In genomic region chr16:29273298-29273907, GRCh38 we compare ENCODE assay signal across 8 cellular contexts.
DNase-seq lines count a peak whose midpoint lies in the region; ATAC-seq and TF ChIP-seq lines count a peak whose summit lies in the region.
"Not testable (repeated sequence)": the region's sequence is repeated elsewhere in the genome, so short reads cannot be mapped to it uniquely, and the experiment has no call there.

No MANE protein-coding gene starts in this region.

- peaks cover 29% of the 10 kb centered on the region for H3F3A ChIP-seq in PC-9 (ENCODE audit: insufficient read depth, low read depth)

- not testable (repeated sequence) for H3K27ac Mint-ChIP-seq in HFFc6; natural killer cell treated with Interleukin-12 subunit alpha and Interleukin-12 subunit beta and Interleukin-15 and Interleukin-18, amount 100 ng/mL, for 72 hours

- H3K4me2 ChIP-seq in PC-9, result peak overlapping the region; percentile 51; the same call in 1 of the 2 replicates
- not testable (repeated sequence) for H3K4me2 ChIP-seq in mammary epithelial cell (ENCODE audit: insufficient read depth, low read depth, low read length)

- H3K4me1 ChIP-seq in PC-9 (replicated peaks; ENCODE audit: insufficient read depth) (peaks cover 35% of the 10 kb centered on the region), mammary epithelial cell (ENCODE audit: insufficient read depth, low read length) (peaks cover 30% of the 10 kb centered on the region)
- H3K4me1 ChIP-seq in right atrium auricular region; subcutaneous abdominal adipose tissue (ENCODE audit: control insufficient read depth in 5 of 5, insufficient read depth in 5 of 5, low read length in 5 of 5): not testable (repeated sequence)

- not testable (repeated sequence) for H2AFZ ChIP-seq in PC-9; mammary epithelial cell (ENCODE audit: low read depth, low read length)

- CTCF ChIA-PET in PC-9 (lab: Charles Lee); mammary epithelial cell (lab: Charles Lee; ENCODE audit: low non-redundant PET): not testable (repeated sequence)

- not testable (repeated sequence) for H3K36me3 ChIP-seq in PC-9 (ENCODE audit: low read depth); mammary epithelial cell (ENCODE audit: insufficient read depth, low read length); right atrium auricular region; subcutaneous abdominal adipose tissue (ENCODE audit: control insufficient read depth in 5 of 5, insufficient read depth in 5 of 5, low read length in 5 of 5)

- H3K79me2 ChIP-seq in PC-9 (ENCODE audit: low read depth); mammary epithelial cell (ENCODE audit: insufficient read depth, low read length): not testable (repeated sequence)

- in situ Hi-C loops in ACHN (cut with HindIII; ENCODE audit: low pct_ligation_motif_present, low pct_unique_long_range_greater_than_20kb, low sequenced_read_pairs); mammary epithelial cell (cut with MboI; ENCODE audit: low sequenced_read_pairs in 2 of 2): not testable (repeated sequence)

- H3K4me3 Mint-ChIP-seq in HFFc6; activated T-cell treated with anti-CD3 and anti-CD28 coated beads, Interleukin-2, amount 50 U/mL, for 4 hours; natural killer cell treated with Interleukin-12 subunit alpha and Interleukin-12 subunit beta and Interleukin-15 and Interleukin-18, amount 100 ng/mL, for 72 hours: not testable (repeated sequence)

- intact Hi-C loops in PC-9 (cut with micrococcal nuclease; ENCODE audit: unreplicated experiment); mammary epithelial cell (cut with micrococcal nuclease): not testable (repeated sequence)

- POLR2A ChIA-PET in PC-9 (lab: Charles Lee; ENCODE audit: unreplicated experiment), result not testable (repeated sequence)

- H3K9ac ChIP-seq in mammary epithelial cell (ENCODE audit: insufficient read depth, low read length); subcutaneous abdominal adipose tissue (ENCODE audit: low read length in 5 of 5): not testable (repeated sequence)

- not testable (repeated sequence) for H3K4me3 ChIP-seq in PC-9; mammary epithelial cell (replicated peaks in 1 of 3; ENCODE audit: insufficient read depth in 1 of 3, low read depth in 2 of 3, low read length in 3 of 3); right atrium auricular region; subcutaneous abdominal adipose tissue (ENCODE audit: low read depth in 1 of 5, low read length in 5 of 5)

- H3K36me3 Mint-ChIP-seq in HFFc6 (ENCODE audit: low read depth); activated T-cell treated with anti-CD3 and anti-CD28 coated beads, Interleukin-2, amount 50 U/mL, for 4 hours (ENCODE audit: insufficient read depth); natural killer cell treated with Interleukin-12 subunit alpha and Interleukin-12 subunit beta and Interleukin-15 and Interleukin-18, amount 100 ng/mL, for 72 hours: not testable (repeated sequence)

- H3K27me3 ChIP-seq in PC-9 (ENCODE audit: insufficient read depth, low read depth); mammary epithelial cell (ENCODE audit: insufficient read depth, low read length); right atrium auricular region; subcutaneous abdominal adipose tissue (ENCODE audit: control insufficient read depth in 5 of 5, insufficient read depth in 4 of 5, low read length in 5 of 5): not testable (repeated sequence)

- peak; percentile 87 to 91 for ATAC-seq in activated T-cell treated with anti-CD3 and anti-CD28 coated beads, Interleukin-2, amount 50 U/mL, for 4 hours
- ATAC-seq in natural killer cell treated with Interleukin-12 subunit alpha and Interleukin-12 subunit beta and Interleukin-15 and Interleukin-18, amount 100 ng/mL, for 72 hours, result peak; percentile 63 to 86

- not testable (repeated sequence) for H3K27me3 Mint-ChIP-seq in HFFc6 (ENCODE audit: insufficient read depth); activated T-cell treated with anti-CD3 and anti-CD28 coated beads, Interleukin-2, amount 50 U/mL, for 4 hours (ENCODE audit: low read depth); natural killer cell treated with Interleukin-12 subunit alpha and Interleukin-12 subunit beta and Interleukin-15 and Interleukin-18, amount 100 ng/mL, for 72 hours

- H3K9me2 ChIP-seq in PC-9 (ENCODE audit: insufficient read depth), result not testable (repeated sequence)

- H4K20me1 ChIP-seq in PC-9 (ENCODE audit: insufficient read depth); mammary epithelial cell (ENCODE audit: insufficient read depth, low read length): not testable (repeated sequence)

- DNase-seq in ACHN (peak; percentile 33), HFFc6 (peak; percentile 69), PC-9 (peak in 1 of 2 experiments; percentile 51), mammary epithelial cell (peak; percentile 71)
- not testable (repeated sequence) for DNase-seq in activated T-cell treated with anti-CD3 and anti-CD28 coated beads, Interleukin-2, amount 50 U/mL, for 4 hours; right atrium auricular region (ENCODE audit: low spot score); natural killer cell treated with Interleukin-12 subunit alpha and Interleukin-12 subunit beta and Interleukin-15 and Interleukin-18, amount 100 ng/mL, for 72 hours (ENCODE audit: low spot score)

- BruUV-seq in PC-9 (replicated peaks; lab: Mats Ljungman, UMichigan); mammary epithelial cell (replicated peaks; lab: Mats Ljungman, UMichigan): not testable (repeated sequence)

- H3K9me3 ChIP-seq in PC-9 (ENCODE audit: insufficient read depth, low read depth); mammary epithelial cell (replicated peaks; ENCODE audit: insufficient read depth, low read length); right atrium auricular region; subcutaneous abdominal adipose tissue (ENCODE audit: control insufficient read depth in 5 of 5, low read length in 5 of 5): not testable (repeated sequence)

- H3K9me3 Mint-ChIP-seq in HFFc6; activated T-cell treated with anti-CD3 and anti-CD28 coated beads, Interleukin-2, amount 50 U/mL, for 4 hours; natural killer cell treated with Interleukin-12 subunit alpha and Interleukin-12 subunit beta and Interleukin-15 and Interleukin-18, amount 100 ng/mL, for 72 hours: not testable (repeated sequence)

- H3K27ac ChIP-seq in PC-9, result peak overlapping the region; percentile 92
- not testable (repeated sequence) for H3K27ac ChIP-seq in mammary epithelial cell (ENCODE audit: insufficient read depth, low read depth, low read length)
- peak overlapping the region; percentile 46 to 61 for H3K27ac ChIP-seq in right atrium auricular region
- peak overlapping the region; percentile 35 for H3K27ac ChIP-seq in subcutaneous abdominal adipose tissue (ENCODE audit: low read depth, low read length)

- TF ChIP-seq CTCF in HFFc6 (IDR thresholded peaks at IDR 0.05); PC-9 (conservative IDR thresholded peaks at IDR 0.05); mammary epithelial cell (conservative IDR thresholded peaks at IDR 0.05 in 1 of 2, IDR thresholded peaks at IDR 0.05 in 1 of 2; ENCODE audit: extremely low read depth in 1 of 2, insufficient read depth in 1 of 2, low read depth in 1 of 2, low read length in 2 of 2); right atrium auricular region (IDR thresholded peaks at IDR 0.05): not testable (repeated sequence)

- 97% methylated on average over 5 of the region's 5 CpGs for WGBS in mammary epithelial cell (ENCODE audit: low coverage, missing lambda C conversion rate)

- dilution Hi-C loops in mammary epithelial cell (cut with HindIII; ENCODE audit: low sequenced_read_pairs), result not testable (repeated sequence)

- peaks cover 24% of the 10 kb centered on the region for H3K4me1 Mint-ChIP-seq in HFFc6 (ENCODE audit: low read depth)
- H3K4me1 Mint-ChIP-seq in activated T-cell treated with anti-CD3 and anti-CD28 coated beads, Interleukin-2, amount 50 U/mL, for 4 hours (ENCODE audit: low read depth); natural killer cell treated with Interleukin-12 subunit alpha and Interleukin-12 subunit beta and Interleukin-15 and Interleukin-18, amount 100 ng/mL, for 72 hours (ENCODE audit: low read depth in 2 of 2): not testable (repeated sequence)
